1 cellular context compared by ENCODE assay signal in the genomic region with DNA sequence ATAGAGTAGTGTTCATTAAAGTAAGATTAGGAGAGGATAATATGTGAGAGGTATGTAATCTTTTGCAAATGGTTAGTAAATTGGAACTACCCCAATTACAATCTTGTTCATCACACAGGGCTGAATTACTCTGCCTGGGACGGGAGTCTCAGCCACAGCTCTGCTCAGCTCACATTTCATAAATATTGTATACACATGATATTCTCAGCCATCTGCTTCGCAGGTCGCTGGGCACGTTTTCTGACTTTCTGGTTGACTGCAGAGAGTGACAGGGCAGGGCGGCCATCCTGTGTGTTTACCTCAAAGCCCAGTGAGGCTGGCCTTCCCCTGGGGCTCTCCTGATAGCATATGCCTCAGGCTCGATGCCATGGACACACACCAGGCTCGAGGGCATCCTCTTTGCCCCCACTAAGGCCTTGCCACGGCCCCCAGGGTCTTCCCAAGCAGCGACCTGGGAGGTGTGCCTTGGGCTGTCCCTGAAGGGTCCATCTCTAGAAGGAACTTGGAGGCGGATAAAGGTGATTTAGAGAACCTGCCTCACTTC.
TF ChIP-seq lines count a peak whose summit lies in the region.

No MANE protein-coding gene starts in this region.

TF ChIP-seq in SK-N-SH, 30 proteins besides CTCF, POLR2A, EP300 and RAD21 (continued from another document):
- TF ChIP-seq MEF2A (IDR thresholded peaks at IDR 0.05; ENCODE audit: borderline replicate concordance, low read depth) (no peak), TEAD4 (IDR thresholded peaks at IDR 0.05; ENCODE audit: borderline replicate concordance, insufficient read depth) (no peak), NRF1 (IDR thresholded peaks at IDR 0.05; ENCODE audit: low read depth, low read length) (no peak)
- TF ChIP-seq, protein P1, sequence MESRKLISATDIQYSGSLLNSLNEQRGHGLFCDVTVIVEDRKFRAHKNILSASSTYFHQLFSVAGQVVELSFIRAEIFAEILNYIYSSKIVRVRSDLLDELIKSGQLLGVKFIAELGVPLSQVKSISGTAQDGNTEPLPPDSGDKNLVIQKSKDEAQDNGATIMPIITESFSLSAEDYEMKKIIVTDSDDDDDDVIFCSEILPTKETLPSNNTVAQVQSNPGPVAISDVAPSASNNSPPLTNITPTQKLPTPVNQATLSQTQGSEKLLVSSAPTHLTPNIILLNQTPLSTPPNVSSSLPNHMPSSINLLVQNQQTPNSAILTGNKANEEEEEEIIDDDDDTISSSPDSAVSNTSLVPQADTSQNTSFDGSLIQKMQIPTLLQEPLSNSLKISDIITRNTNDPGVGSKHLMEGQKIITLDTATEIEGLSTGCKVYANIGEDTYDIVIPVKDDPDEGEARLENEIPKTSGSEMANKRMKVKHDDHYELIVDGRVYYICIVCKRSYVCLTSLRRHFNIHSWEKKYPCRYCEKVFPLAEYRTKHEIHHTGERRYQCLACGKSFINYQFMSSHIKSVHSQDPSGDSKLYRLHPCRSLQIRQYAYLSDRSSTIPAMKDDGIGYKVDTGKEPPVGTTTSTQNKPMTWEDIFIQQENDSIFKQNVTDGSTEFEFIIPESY (IDR thresholded peaks at IDR 0.05; ENCODE audit: borderline replicate concordance, low read depth): no peak
